In the genomic region with DNA sequence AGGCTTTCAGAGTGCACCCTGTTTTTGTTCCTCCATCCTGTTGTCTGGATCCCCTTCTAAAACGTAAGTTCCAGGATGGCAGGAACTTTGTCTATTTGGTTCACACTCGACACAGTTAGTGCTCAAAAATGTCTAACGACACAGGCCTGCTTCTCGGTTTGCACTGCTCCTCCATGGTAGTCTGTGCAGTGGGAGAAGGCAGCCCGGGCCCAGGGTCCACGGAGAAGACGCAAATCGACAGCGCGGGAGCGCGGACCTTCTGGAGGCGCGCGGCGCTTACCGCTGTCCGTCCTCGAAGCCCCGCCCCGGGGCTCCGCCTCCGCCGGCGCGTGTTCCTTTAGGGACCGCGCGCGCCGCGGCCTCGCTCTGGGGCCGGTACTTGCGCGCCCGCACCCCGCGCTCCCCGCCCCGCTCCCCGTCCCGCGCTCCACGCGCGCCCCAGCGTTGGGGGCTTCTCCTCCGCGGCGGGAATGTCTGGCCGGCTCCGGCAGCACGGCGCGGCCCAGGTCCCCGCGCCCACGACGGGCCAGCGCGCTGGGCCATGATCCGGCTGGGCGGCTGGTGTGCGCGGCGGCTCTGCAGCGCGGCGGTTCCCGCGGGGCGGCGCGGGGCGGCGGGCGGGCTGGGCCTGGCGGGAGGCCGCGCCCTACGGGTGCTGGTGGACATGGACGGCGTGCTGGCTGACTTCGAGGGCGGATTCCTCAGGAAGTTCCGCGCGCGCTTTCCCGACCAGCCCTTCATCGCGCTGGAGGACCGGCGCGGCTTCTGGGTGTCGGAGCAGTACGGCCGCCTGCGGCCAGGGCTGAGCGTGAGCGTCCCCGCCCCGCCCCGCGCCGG, we compare ENCODE assay signal across 8 cellular contexts. TPM values are rescaled to one million over a fixed set of nuclear protein-coding genes. Genes with fewer than 3 reads are reported as not detected.
A peak's percentile ranks its signal among the peaks of the same experiment; 100 is the strongest.
DNase-seq lines count a peak whose midpoint lies in the region; ATAC-seq and TF ChIP-seq lines count a peak whose summit lies in the region.

A gene (plus strand): TSS at position 364 of the 837 bp plus-strand sequence. CDS start 178 bp downstream, at position 542.

- H3K9me3 ChIP-seq in right cardiac atrium (ENCODE audit: control insufficient read depth, low read length) = no peaks in the 10 kb centered on the region
- no peaks in the 10 kb centered on the region for H3K9me3 ChIP-seq in vagina

- no peaks in the 10 kb centered on the region for H3K36me3 Mint-ChIP-seq in T-cell

- peaks cover 0 to 5% of the 10 kb centered on the region in 2 donors for H3K27me3 Mint-ChIP-seq in T-cell

- TF ChIP-seq CTCF in vagina (IDR thresholded peaks at IDR 0.05) = no peak

- H3K36me3 ChIP-seq in vagina = no peaks in the 10 kb centered on the region

- H3K27ac ChIP-seq in right cardiac atrium (ENCODE audit: low read length) (peak within 1 kb of the TSS; percentile 13), vagina (peak within 1 kb of the TSS; percentile 77)

- CTCF ChIA-PET in T-cell (lab: Charles Lee) = no interaction called here

- H3K27ac Mint-ChIP-seq in T-cell = peak within 1 kb of the TSS; percentile 79 to 88

- intact Hi-C loops in right cardiac atrium (cut with DNase I) = no loop called here
- intact Hi-C loops in vagina (cut with DNase I) = loop anchor here (10.0 kb wide), 1 partner anchor 572 kb away; no protein-coding TSS in a partner anchor

- no peak for TF ChIP-seq POLR2A in vagina (IDR thresholded peaks at IDR 0.05)

- H3K4me1 ChIP-seq in right cardiac atrium (ENCODE audit: control insufficient read depth, insufficient read depth, low read length) (no peaks in the 10 kb centered on the region), vagina (peaks cover 15% of the 10 kb centered on the region)

- WGBS in right cardiac atrium = under 1% methylated on average over 107 of the region's 107 CpGs

- peak within 1 kb of the TSS; percentile 74 for H3K4me3 ChIP-seq in right cardiac atrium (ENCODE audit: low read length)
- H3K4me3 ChIP-seq in vagina = peak within 1 kb of the TSS; percentile 60 to 76

- POLR2A ChIA-PET in T-cell (lab: Charles Lee) = no interaction called here

- H3K4me3 Mint-ChIP-seq in T-cell = peak within 1 kb of the TSS; percentile 82 to 89 (median 83)

- no peaks in the 10 kb centered on the region for H3K9me3 Mint-ChIP-seq in T-cell

- ATAC-seq in GM21786 (IDR thresholded peaks at IDR 0.05; ENCODE audit: unreplicated experiment) (peak; percentile 47), T-cell (replicated peaks in 1 of 4) (peak; percentile 69 to 80 (median 78)), right cardiac atrium (peak; percentile 87 to 92)

- H3K27me3 ChIP-seq in right cardiac atrium (ENCODE audit: control insufficient read depth, insufficient read depth) = no peaks in the 10 kb centered on the region
- no peaks in the 10 kb centered on the region for H3K27me3 ChIP-seq in vagina

- H3K4me1 Mint-ChIP-seq in T-cell = peaks cover 33 to 36% (median 35%) of the 10 kb centered on the region in 3 donors

- DNase-seq in DMS79 (lab: John Stamatoyannopoulos, UW) (peak; percentile 2), NAMALWA (ENCODE audit: low spot score) (peak; percentile 67), T-cell (peak in 31 of 34 experiments; percentile 14 to 66 (median 46)), amniotic stem cell (lab: John Stamatoyannopoulos, UW) (peak; percentile 30), right cardiac atrium (peak; percentile 80 to 95 (median 90)), pulmonary artery endothelial cell (ENCODE audit: low read depth, low spot score) (peak; percentile 17), vagina (ENCODE audit: extremely low spot score in 2 of 2) (no peak)

RNA-seq across cellular contexts. Expression of the gene that starts here (rescaled TPM):
- total RNA-seq in T-cell (1 to 10 TPM; 1.4 to 3.0 (median 2.1) TPM), right cardiac atrium (1 to 10 TPM; 3.4 to 6.1 (median 5.2) TPM), pulmonary artery endothelial cell (0.63 and 2.6 TPM in 2 replicates), vagina (3.2 TPM)
- polyA plus RNA-seq in right cardiac atrium = 6.3 TPM

Comparison
In these comparisons a context has a peak if more than half of its experiments do, and no peak if none do; other contexts are left out.
1. DNase-seq: peak in DMS79 (single experiment), NAMALWA (single experiment), T-cell (31 of 34), amniotic stem cell (single experiment), right cardiac atrium (3 of 3) and pulmonary artery endothelial cell (single experiment); none in vagina (0 of 2).
2. Peak in every context shown above with its lines, with median percentiles within 50 percentile points of each other: ATAC-seq.